Comparison of ENCODE assay signal across 13 cellular contexts in the genomic region with DNA sequence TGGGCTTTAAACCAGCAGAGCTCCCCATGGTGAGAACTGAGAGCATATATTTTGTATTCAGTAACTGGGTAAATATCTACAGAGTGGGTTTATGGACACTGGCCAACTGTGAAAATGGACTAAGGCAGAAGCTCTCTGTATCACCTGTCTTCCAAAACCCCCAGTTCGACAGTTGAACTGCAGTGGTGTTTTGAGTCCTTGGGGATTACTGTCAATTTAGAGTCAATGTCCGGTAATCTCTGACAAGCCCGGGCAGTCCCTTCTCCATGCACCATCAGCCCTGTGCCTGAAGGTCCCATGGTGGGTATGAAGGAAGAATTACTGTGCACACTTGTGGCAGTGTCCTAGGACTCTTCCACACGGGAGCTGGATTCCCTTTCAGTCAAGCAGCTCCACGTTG.
DNase-seq lines count a peak whose midpoint lies in the region; ATAC-seq lines count a peak whose summit lies in the region.
"Had no signal": no experiment of that assay in that cellular context is flagged by ENCODE, and none has a peak within 500 bp of the region (broad histone marks: within the 10 kb centered on the region; RNA-seq: fewer than 3 reads in every experiment).

No MANE protein-coding gene starts in this region.

- H3K4me3 ChIP-seq in HAP-1: no peak overlapping the region

- H3K4me1 ChIP-seq in HAP-1: peaks cover 10% of the 10 kb centered on the region

- peak; percentile 73 for DNase-seq in NCI-H69 (lab: John Stamatoyannopoulos, UW)
- DNase-seq in NCI-H510A (lab: John Stamatoyannopoulos, UW): no peak
- no peak for DNase-seq in cortex of kidney (lab: John Stamatoyannopoulos, UW)
- no peak for DNase-seq in HAP-1 (ENCODE audit: low spot score in 2 of 2)
- DNase-seq in RPMI8226: no peak
- DNase-seq: activated naive CD4-positive, alpha-beta T cell treated with Interleukin-2 at 50 U/mL for 16 hours; CD8-positive, alpha-beta memory T cell; central memory CD4-positive, alpha-beta T cell; naive B cell; trophoblast cell had no signal

- no peaks in the 10 kb centered on the region for H3K9me3 ChIP-seq in HAP-1

- H3K27me3 ChIP-seq in HAP-1 (ENCODE audit: low read depth): no peaks in the 10 kb centered on the region

- peak; percentile 50 for ATAC-seq in GM18520 (IDR thresholded peaks at IDR 0.05; ENCODE audit: unreplicated experiment)
- ATAC-seq in GM21390 (IDR thresholded peaks at IDR 0.05; ENCODE audit: unreplicated experiment): peak; percentile 64
- ATAC-seq in HG03039 (IDR thresholded peaks at IDR 0.05; ENCODE audit: unreplicated experiment): peak; percentile 87

- in situ Hi-C loops in HAP-1 (cut with MboI; ENCODE audit: low sequenced_read_pairs): no loop called here

- H3K36me3 ChIP-seq in HAP-1 (replicated peaks): no peaks in the 10 kb centered on the region
